Comparison of ENCODE assay signal across 20 cellular contexts in the genomic region with DNA sequence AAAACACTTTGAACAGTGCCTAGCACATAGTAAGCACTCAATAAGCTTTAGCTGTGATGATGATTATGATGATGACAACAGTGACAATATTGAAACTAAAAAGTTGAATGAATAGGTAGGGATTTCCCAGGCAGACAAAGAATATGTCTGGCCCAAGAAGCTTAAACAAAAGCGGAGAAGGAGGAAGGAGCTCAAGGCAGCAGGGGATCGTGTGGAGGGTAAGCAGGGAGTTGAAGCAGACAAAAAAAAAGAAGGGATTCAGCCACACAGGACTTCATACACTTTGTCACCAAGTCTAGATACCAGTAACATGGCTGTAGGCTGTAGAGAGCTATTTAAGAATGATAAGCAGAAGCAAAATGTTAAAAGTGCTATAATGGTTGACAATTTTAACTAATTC.
DNase-seq lines count a peak whose midpoint lies in the region; ATAC-seq and TF ChIP-seq lines count a peak whose summit lies in the region.
"Had no signal": no experiment of that assay in that cellular context is flagged by ENCODE, and none has a peak within 500 bp of the region (broad histone marks: within the 10 kb centered on the region; RNA-seq: fewer than 3 reads in every experiment).

No MANE protein-coding gene starts in this region.

- no peaks in the 10 kb centered on the region for H3K27me3 ChIP-seq in H7 (ENCODE audit: control insufficient read depth, insufficient read depth, low read length)
- H3K27me3 ChIP-seq in neural progenitor cell = no peaks in the 10 kb centered on the region
- no peaks in the 10 kb centered on the region for H3K27me3 ChIP-seq in vagina
- no peaks in the 10 kb centered on the region for H3K27me3 ChIP-seq in dorsolateral prefrontal cortex
- H3K27me3 ChIP-seq: BLaER1 treated with 17β-estradiol and CSF1 and Interleukin-3, amounts not matched to agents 10 nM and 100 nM had no signal

- H3K27ac Mint-ChIP-seq in neural progenitor cell = no peak overlapping the region
- H3K27ac Mint-ChIP-seq: B cell; CD4-positive, alpha-beta T cell; CD8-positive, alpha-beta T cell had no signal

- H3K4me1 ChIP-seq in neural progenitor cell (peaks cover 24% of the 10 kb centered on the region), vagina (peaks cover 38% of the 10 kb centered on the region)
- H3K4me1 ChIP-seq: A549; BLaER1 treated with 17β-estradiol and CSF1 and Interleukin-3, amounts not matched to agents 10 nM and 100 nM; Caco-2 had no signal

- TF ChIP-seq CTCF in GM12865 (IDR thresholded peaks at IDR 0.05; ENCODE audit: insufficient read depth, low read depth, low read length, missing control alignments) (no peak), neural progenitor cell (IDR thresholded peaks at IDR 0.05) (no peak), vagina (IDR thresholded peaks at IDR 0.05) (no peak), dorsolateral prefrontal cortex (IDR thresholded peaks at IDR 0.05 in 54 of 56, conservative IDR thresholded peaks at IDR 0.05 in 2 of 56; ENCODE audit: low read depth in 1 of 56, partially characterized antibody in 56 of 56) (no peak)

- H3K27ac ChIP-seq in neural progenitor cell = no peak overlapping the region
- H3K27ac ChIP-seq in vagina = peak overlapping the region; percentile 73
- H3K27ac ChIP-seq in dorsolateral prefrontal cortex = peak overlapping the region in 1 of 59 donors; percentile 21
- H3K27ac ChIP-seq: 22Rv1; A549; BLaER1 treated with 17β-estradiol and CSF1 and Interleukin-3, amounts not matched to agents 10 nM and 100 nM; C4-2B had no signal

- H3K4me3 ChIP-seq in GM12865 (ENCODE audit: low read depth, low read length) = no peak overlapping the region
- H3K4me3 ChIP-seq in H7 (ENCODE audit: insufficient read depth, low read depth, low read length) = no peak overlapping the region
- no peak overlapping the region for H3K4me3 ChIP-seq in neural progenitor cell
- H3K4me3 ChIP-seq in vagina = no peak overlapping the region
- H3K4me3 ChIP-seq in dorsolateral prefrontal cortex = no peak overlapping the region
- H3K4me3 ChIP-seq: A549; BLaER1 treated with 17β-estradiol and CSF1 and Interleukin-3, amounts not matched to agents 10 nM and 100 nM; GM12878 had no signal

- peaks cover 20% of the 10 kb centered on the region for H3F3A ChIP-seq in neural progenitor cell (ENCODE audit: low read depth)

- TF ChIP-seq POLR2A in vagina (IDR thresholded peaks at IDR 0.05) = no peak

- no peaks in the 10 kb centered on the region for H3K79me2 ChIP-seq in neural progenitor cell (ENCODE audit: low read depth)

- peaks cover 16% of the 10 kb centered on the region for H4K20me1 ChIP-seq in neural progenitor cell (ENCODE audit: low read depth)
- H4K20me1 ChIP-seq: BLaER1 treated with 17β-estradiol and CSF1 and Interleukin-3, amounts not matched to agents 10 nM and 100 nM had no signal

- H3K9me3 Mint-ChIP-seq in neural progenitor cell = peaks cover 9% of the 10 kb centered on the region

- ATAC-seq in GM19397 (IDR thresholded peaks at IDR 0.05; ENCODE audit: unreplicated experiment) = no peak
- ATAC-seq: A549; CD8-positive, alpha-beta T cell; GM12878 had no signal

- H3K9ac ChIP-seq in neural progenitor cell = no peak overlapping the region
- H3K9ac ChIP-seq: BLaER1 treated with 17β-estradiol and CSF1 and Interleukin-3, amounts not matched to agents 10 nM and 100 nM had no signal

- peaks cover 5% of the 10 kb centered on the region for H3K27me3 Mint-ChIP-seq in neural progenitor cell (ENCODE audit: insufficient read depth, low read depth)
- H3K27me3 Mint-ChIP-seq: B cell; CD4-positive, alpha-beta T cell had no signal

- no peak overlapping the region for H3K4me3 Mint-ChIP-seq in neural progenitor cell
- H3K4me3 Mint-ChIP-seq: B cell; CD4-positive, alpha-beta T cell; CD8-positive, alpha-beta T cell had no signal

- no peaks in the 10 kb centered on the region for H3K9me3 ChIP-seq in neural progenitor cell (ENCODE audit: low read depth)
- H3K9me3 ChIP-seq in vagina = no peaks in the 10 kb centered on the region
- H3K9me3 ChIP-seq: A549, Caco-2 had no signal

- H3K36me3 Mint-ChIP-seq in neural progenitor cell = no peaks in the 10 kb centered on the region
- H3K36me3 Mint-ChIP-seq: CD8-positive, alpha-beta T cell had no signal

- H3K4me2 ChIP-seq in neural progenitor cell = peak overlapping the region; percentile 21
- H3K4me2 ChIP-seq: A549; BLaER1 treated with 17β-estradiol and CSF1 and Interleukin-3, amounts not matched to agents 10 nM and 100 nM had no signal

- H2AFZ ChIP-seq in neural progenitor cell (replicated peaks) = no peak overlapping the region

- peaks cover 17% of the 10 kb centered on the region for H3K4me1 Mint-ChIP-seq in neural progenitor cell
- H3K4me1 Mint-ChIP-seq: B cell had no signal

- H3K36me3 ChIP-seq in H7 (replicated peaks; ENCODE audit: control insufficient read depth, insufficient read depth, low read length) (no peaks in the 10 kb centered on the region), neural progenitor cell (no peaks in the 10 kb centered on the region), vagina (no peaks in the 10 kb centered on the region)
- H3K36me3 ChIP-seq: BLaER1 treated with 17β-estradiol and CSF1 and Interleukin-3, amounts not matched to agents 10 nM and 100 nM had no signal

- intact Hi-C loops in vagina (cut with DNase I) = no loop called here
- intact Hi-C loops in dorsolateral prefrontal cortex (cut with DNase I) = no loop called here

- DNase-seq in GM12865 (ENCODE audit: low read depth) (peak; percentile 5), H7 (peak; percentile 15), neural progenitor cell (ENCODE audit: low spot score) (peak; percentile 71), vagina (ENCODE audit: extremely low spot score in 2 of 2) (no peak), dorsolateral prefrontal cortex (no peak), NCI-H2171 (lab: John Stamatoyannopoulos, UW) (no peak)
- DNase-seq: AML-193; Caco-2; Calu3; CD4-positive, alpha-beta T cell; CD8-positive, alpha-beta T cell; DMS79 treated with DMSO at 0.1 percent for 48 hours; GF-D8 had no signal

Comparison
In these comparisons a context has a peak if more than half of its experiments do, and no peak if none do; other contexts are left out.
1. DNase-seq: peak in GM12865 (single experiment), H7 (single experiment) and neural progenitor cell (single experiment); none in vagina (0 of 2), dorsolateral prefrontal cortex (0 of 10) and NCI-H2171 (single experiment).